Comparison of ENCODE assay signal across 17 cellular contexts in genomic region chr2:10389596-10389995, GRCh38. TPM values are rescaled to one million over a fixed set of nuclear protein-coding genes. Genes with fewer than 3 reads are reported as not detected.
A peak's percentile ranks its signal among the peaks of the same experiment; 100 is the strongest.
DNase-seq lines count a peak whose midpoint lies in the region; ATAC-seq, FAIRE-seq and TF ChIP-seq lines count a peak whose summit lies in the region.
"Had no signal": no experiment of that assay in that cellular context is flagged by ENCODE, and none has a peak within 500 bp of the region (broad histone marks: within the 10 kb centered on the region; RNA-seq: fewer than 3 reads in every experiment).

No MANE protein-coding gene starts in this region.

- no peak overlapping the region for H2AFZ ChIP-seq in MM.1S (ENCODE audit: low read length)

- H3K4me3 ChIP-seq in Panc1 (ENCODE audit: low read depth in 2 of 2, low read length in 2 of 2) (no peak overlapping the region), fibroblast of the aortic adventitia (ENCODE audit: low read depth, low read length) (no peak overlapping the region), small intestine (ENCODE audit: low read depth in 1 of 2, low read length in 2 of 2) (no peak overlapping the region), MM.1S (ENCODE audit: low read length) (no peak overlapping the region)
- H3K4me3 ChIP-seq: esophagus muscularis mucosa, testis had no signal

- no peaks in the 10 kb centered on the region for H3K9me3 Mint-ChIP-seq in activated CD8-positive, alpha-beta T cell treated with anti-CD3 and anti-CD28 coated beads for 36 hours
- no peaks in the 10 kb centered on the region for H3K9me3 Mint-ChIP-seq in activated CD8-positive, alpha-beta T cell treated with anti-CD3 and anti-CD28 coated beads, Interleukin-2, amount 10 ng/mL, durations not matched to agents 7 days and 5 days (ENCODE audit: insufficient read depth)

- FAIRE-seq in small intestine (lab: Jason Lieb, UNC) = no peak

- H3K27ac Mint-ChIP-seq in activated CD8-positive, alpha-beta T cell treated with anti-CD3 and anti-CD28 coated beads for 36 hours = peak overlapping the region; percentile 39
- no peak overlapping the region for H3K27ac Mint-ChIP-seq in activated CD8-positive, alpha-beta T cell treated with anti-CD3 and anti-CD28 coated beads, Interleukin-2, amount 10 ng/mL, durations not matched to agents 7 days and 5 days

- in situ Hi-C loops in Panc1 (cut with HindIII; ENCODE audit: low pct_unique_long_range_greater_than_20kb, low sequenced_read_pairs) = no loop called here

- H3K4me3 Mint-ChIP-seq in activated CD8-positive, alpha-beta T cell treated with anti-CD3 and anti-CD28 coated beads for 36 hours = no peak overlapping the region
- no peak overlapping the region for H3K4me3 Mint-ChIP-seq in activated CD8-positive, alpha-beta T cell treated with anti-CD3 and anti-CD28 coated beads, Interleukin-2, amount 10 ng/mL, durations not matched to agents 7 days and 5 days

- CTCF ChIA-PET in activated CD8-positive, alpha-beta T cell treated with anti-CD3 and anti-CD28 coated beads for 36 hours (lab: Charles Lee) = interaction anchor here (5.2 kb wide), 1 partner anchor 18 kb away, joined by 40 read pairs; no protein-coding TSS in a partner anchor
- CTCF ChIA-PET in activated CD8-positive, alpha-beta T cell treated with anti-CD3 and anti-CD28 coated beads, Interleukin-2, amount 10 ng/mL, durations not matched to agents 7 days and 5 days (lab: Charles Lee) = interaction anchor here (4.5 kb wide), 1 partner anchor 19 kb away, joined by 17 read pairs; no protein-coding TSS in a partner anchor
- CTCF ChIA-PET in Panc1 (lab: Charles Lee) = no interaction called here

- H3K27ac ChIP-seq in Panc1 (ENCODE audit: low read length) (peak overlapping the region; percentile 95), small intestine (ENCODE audit: low read depth in 1 of 2, low read length in 1 of 2) (peak overlapping the region in 1 of 2 donors; percentile 45), MM.1S (ENCODE audit: low read length) (no peak overlapping the region)
- H3K27ac ChIP-seq: esophagus muscularis mucosa, testis had no signal

- no peaks in the 10 kb centered on the region for H3F3A ChIP-seq in MM.1S (ENCODE audit: insufficient read depth, low read length)

- TF ChIP-seq CTCF in activated CD8-positive, alpha-beta T cell treated with anti-CD3 and anti-CD28 coated beads for 36 hours (IDR thresholded peaks at IDR 0.05) = no peak
- TF ChIP-seq CTCF in Panc1 (IDR thresholded peaks at IDR 0.05) (no peak), fibroblast of the aortic adventitia (IDR thresholded peaks at IDR 0.05; ENCODE audit: insufficient read depth, low read length) (no peak), MM.1S (IDR thresholded peaks at IDR 0.05; ENCODE audit: low read length) (no peak)

- H3K36me3 Mint-ChIP-seq in activated CD8-positive, alpha-beta T cell treated with anti-CD3 and anti-CD28 coated beads for 36 hours (ENCODE audit: low read depth) = peaks cover 13% of the 10 kb centered on the region
- no peaks in the 10 kb centered on the region for H3K36me3 Mint-ChIP-seq in activated CD8-positive, alpha-beta T cell treated with anti-CD3 and anti-CD28 coated beads, Interleukin-2, amount 10 ng/mL, durations not matched to agents 7 days and 5 days (ENCODE audit: low read depth)

- POLR2A ChIA-PET in activated CD8-positive, alpha-beta T cell treated with anti-CD3 and anti-CD28 coated beads for 36 hours (lab: Charles Lee) = interaction anchor here (0.5 to 1.4 kb wide), 3 partner anchors 10 to 217 kb away, joined by 3 to 5 read pairs (median 4); no protein-coding TSS in a partner anchor
- POLR2A ChIA-PET in activated CD8-positive, alpha-beta T cell treated with anti-CD3 and anti-CD28 coated beads, Interleukin-2, amount 10 ng/mL, durations not matched to agents 7 days and 5 days (lab: Charles Lee) = no interaction called here
- POLR2A ChIA-PET in Panc1 (lab: Charles Lee) = no interaction called here

- H3K4me1 ChIP-seq in Panc1 (ENCODE audit: control insufficient read depth, insufficient read depth, low read length) = peaks cover 89% of the 10 kb centered on the region
- peaks cover 8 to 19% of the 10 kb centered on the region in 2 donors for H3K4me1 ChIP-seq in small intestine (ENCODE audit: control insufficient read depth in 2 of 2, insufficient read depth in 1 of 2, low read depth in 1 of 2, low read length in 1 of 2)
- H3K4me1 ChIP-seq in MM.1S (ENCODE audit: low read length) = peaks cover 26% of the 10 kb centered on the region

- H3K36me3 ChIP-seq in Panc1 (ENCODE audit: control insufficient read depth, insufficient read depth, low read length) = no peaks in the 10 kb centered on the region
- no peaks in the 10 kb centered on the region for H3K36me3 ChIP-seq in small intestine (ENCODE audit: control insufficient read depth in 2 of 2, insufficient read depth in 2 of 2, low read length in 2 of 2)
- H3K36me3 ChIP-seq in MM.1S (replicated peaks; ENCODE audit: insufficient read depth, low read length) = no peaks in the 10 kb centered on the region
- H3K36me3 ChIP-seq: esophagus muscularis mucosa had no signal

- no TSS peak for BruUV-seq in Panc1 (replicated peaks; lab: Mats Ljungman, UMichigan)

- WGBS in small intestine, 3 donors = 54 to 66% (median 60%) methylated on average over 5 of the region's 5 CpGs

- no peaks in the 10 kb centered on the region for H3K27me3 Mint-ChIP-seq in activated CD8-positive, alpha-beta T cell treated with anti-CD3 and anti-CD28 coated beads for 36 hours
- no peaks in the 10 kb centered on the region for H3K27me3 Mint-ChIP-seq in activated CD8-positive, alpha-beta T cell treated with anti-CD3 and anti-CD28 coated beads, Interleukin-2, amount 10 ng/mL, durations not matched to agents 7 days and 5 days (ENCODE audit: low read depth)

- H3K9me2 ChIP-seq in MM.1S (replicated peaks; ENCODE audit: insufficient read depth, low read length) = no peaks in the 10 kb centered on the region

- no peaks in the 10 kb centered on the region for H4K20me1 ChIP-seq in MM.1S (ENCODE audit: insufficient read depth, low read length)

- H3K4me1 Mint-ChIP-seq in activated CD8-positive, alpha-beta T cell treated with anti-CD3 and anti-CD28 coated beads for 36 hours (ENCODE audit: low read depth) = peaks cover 76% of the 10 kb centered on the region
- H3K4me1 Mint-ChIP-seq in activated CD8-positive, alpha-beta T cell treated with anti-CD3 and anti-CD28 coated beads, Interleukin-2, amount 10 ng/mL, durations not matched to agents 7 days and 5 days (ENCODE audit: low read depth) = peaks cover 24% of the 10 kb centered on the region

- no peaks in the 10 kb centered on the region for H3K27me3 ChIP-seq in Panc1 (ENCODE audit: control insufficient read depth, insufficient read depth, low read length)
- no peaks in the 10 kb centered on the region for H3K27me3 ChIP-seq in small intestine (ENCODE audit: control insufficient read depth in 2 of 2, insufficient read depth in 2 of 2, low read length in 2 of 2)
- no peaks in the 10 kb centered on the region for H3K27me3 ChIP-seq in MM.1S (replicated peaks; ENCODE audit: insufficient read depth, low read length)
- H3K27me3 ChIP-seq: esophagus muscularis mucosa, testis had no signal

- no peak overlapping the region for H3K4me2 ChIP-seq in MM.1S (ENCODE audit: low read depth, low read length)

- intact Hi-C loops in activated CD8-positive, alpha-beta T cell treated with anti-CD3 and anti-CD28 coated beads for 36 hours (cut with micrococcal nuclease) = no loop called here
- intact Hi-C loops in Panc1 (cut with micrococcal nuclease; ENCODE audit: unreplicated experiment) = no loop called here

- H3K9me3 ChIP-seq in Panc1 (ENCODE audit: control insufficient read depth, insufficient read depth, low read depth, low read length) (no peaks in the 10 kb centered on the region), small intestine (ENCODE audit: control insufficient read depth, low read depth) (no peaks in the 10 kb centered on the region), MM.1S (replicated peaks; ENCODE audit: insufficient read depth, low read length) (no peaks in the 10 kb centered on the region)
- H3K9me3 ChIP-seq: esophagus muscularis mucosa, testis had no signal

- no peak for DNase-seq in activated CD8-positive, alpha-beta T cell treated with anti-CD3 and anti-CD28 coated beads for 36 hours
- no peak for DNase-seq in activated CD8-positive, alpha-beta T cell treated with anti-CD3 and anti-CD28 coated beads, Interleukin-2, amount 10 ng/mL, durations not matched to agents 7 days and 5 days
- no peak for DNase-seq in Panc1 (ENCODE audit: low read depth, low spot score)
- peak; percentile 25 for DNase-seq in fibroblast of the aortic adventitia (ENCODE audit: low read depth)
- peak; percentile 94 for DNase-seq in small intestine
- no peak for DNase-seq in MM.1S
- DNase-seq in NCI-H526 treated with DMSO at 0.1 percent for 48 hours (lab: John Stamatoyannopoulos, UW) = no peak
- DNase-seq: activated CD4-positive, alpha-beta T cell treated with anti-CD3 and anti-CD28 coated beads for 48 hours; activated effector memory CD4-positive, alpha-beta T cell treated with anti-CD3 and anti-CD28 coated beads, Interleukin-2, amount 50 U/mL, for 16 hours; central memory CD4-positive, alpha-beta T cell; DND-41; NCI-H1694 treated with DMSO at 0.1 percent for 48 hours; NCI-H82; retina; testis had no signal

- peaks cover 94% of the 10 kb centered on the region for H3K79me2 ChIP-seq in MM.1S (ENCODE audit: low read length)

- no peak overlapping the region for H3K9ac ChIP-seq in MM.1S (ENCODE audit: low read length)

- ATAC-seq in activated CD8-positive, alpha-beta T cell treated with anti-CD3 and anti-CD28 coated beads for 36 hours = no peak
- no peak for ATAC-seq in activated CD8-positive, alpha-beta T cell treated with anti-CD3 and anti-CD28 coated beads, Interleukin-2, amount 10 ng/mL, durations not matched to agents 7 days and 5 days
- ATAC-seq in Panc1 (no peak), HG02588 (IDR thresholded peaks at IDR 0.05; ENCODE audit: unreplicated experiment) (no peak)

RNA-seq across cellular contexts. Expression of gene ODC1, which starts 58.5 kb away (rescaled TPM):
- 100 to 1,000 TPM; 180 to 181 TPM for total RNA-seq in activated CD8-positive, alpha-beta T cell treated with anti-CD3 and anti-CD28 coated beads for 36 hours
- 10 to 100 TPM; 54.4 to 54.6 TPM for total RNA-seq in activated CD8-positive, alpha-beta T cell treated with anti-CD3 and anti-CD28 coated beads, Interleukin-2, amount 10 ng/mL, durations not matched to agents 7 days and 5 days
- total RNA-seq in Panc1 (2021; ENCODE audit: unreplicated experiment) (159 TPM), fibroblast of the aortic adventitia (ENCODE audit: low replicate concordance) (41.4 and 129 TPM in 2 replicates)
- polyA plus RNA-seq in Panc1 (2012; ENCODE audit: insufficient read length) = 135 TPM
- polyA plus RNA-seq in small intestine = 100 to 1,000 TPM in 1 of 3 donors, 10 to 100 TPM in 2; 12.5 to 109 (median 21.9) TPM

Comparison
In these comparisons a context has a peak if more than half of its experiments do, and no peak if none do; other contexts are left out.
1. DNase-seq: peak in fibroblast of the aortic adventitia (single experiment) and small intestine (single experiment); none in activated CD8-positive, alpha-beta T cell treated with anti-CD3 and anti-CD28 coated beads for 36 hours (single experiment), activated CD8-positive, alpha-beta T cell treated with anti-CD3 and anti-CD28 coated beads, Interleukin-2, amount 10 ng/mL, durations not matched to agents 7 days and 5 days (single experiment), Panc1 (single experiment), MM.1S (single experiment) and NCI-H526 treated with DMSO at 0.1 percent for 48 hours (single experiment).